ENCODE assay signal across 9 cellular contexts in genomic region chr16:50209548-50210265, GRCh38. TPM values are rescaled to one million over a fixed set of nuclear protein-coding genes. Genes with fewer than 3 reads are reported as not detected.
DNase-seq lines count a peak whose midpoint lies in the region; ATAC-seq, FAIRE-seq and TF ChIP-seq lines count a peak whose summit lies in the region.
"Had no signal": no experiment of that assay in that cellular context is flagged by ENCODE, and none has a peak within 500 bp of the region (broad histone marks: within the 10 kb centered on the region; RNA-seq: fewer than 3 reads in every experiment).

No MANE protein-coding gene starts in this region.

- TF ChIP-seq POLR2A in A549 (IDR thresholded peaks at IDR 0.05; ENCODE audit: low read length) (no peak), GM12892 (IDR thresholded peaks at IDR 0.05; ENCODE audit: low read depth, low read length) (no peak)

- TF ChIP-seq RAD21 in A549 (conservative IDR thresholded peaks at IDR 0.05 in 1 of 2, IDR thresholded peaks at IDR 0.05 in 1 of 2) = no peak

- H3K9ac ChIP-seq in adipocyte (ENCODE audit: low read length) = no peak overlapping the region
- H3K9ac ChIP-seq in muscle layer of colon (ENCODE audit: low read length) = no peak overlapping the region

- H3K4me3 ChIP-seq in A549 = no peak overlapping the region
- H3K4me3 ChIP-seq in HL-60 (replicated peaks; ENCODE audit: insufficient read depth, low read length) = no peak overlapping the region
- no peak overlapping the region for H3K4me3 ChIP-seq in adipocyte (ENCODE audit: low read length)
- peak overlapping the region in 1 of 2 donors; percentile 9 for H3K4me3 ChIP-seq in muscle layer of colon (ENCODE audit: low read depth in 1 of 2, low read length in 2 of 2)

- POLR2A ChIA-PET in A549 (lab: Yijun Ruan, JAX) = interaction anchor here (1.1 to 2.2 kb wide), 4 partner anchors 36 to 185 kb away, joined by 4 to 8 read pairs (median 6); partner anchors contain the start of genes CNEP1R1, HEATR3 and TENT4B

- 81% methylated on average over 7 of the region's 7 CpGs for WGBS in A549 (ENCODE audit: missing lambda C conversion rate)

- H3K27ac ChIP-seq in A549 (peak overlapping the region in 1 of 2 experiments; percentile 19; a peak in 3 of 6 replicates), HL-60 (replicated peaks) (no peak overlapping the region), muscle layer of colon (ENCODE audit: low read depth, low read length) (peak overlapping the region; percentile 63)

- H3K4me2 ChIP-seq in A549 = peak overlapping the region; percentile 8; the same call in 2 of the 3 replicates

- H3K27me3 ChIP-seq in HL-60 (ENCODE audit: insufficient read depth, poor library complexity, severe bottlenecking) = no peaks in the 10 kb centered on the region
- no peaks in the 10 kb centered on the region for H3K27me3 ChIP-seq in adipocyte (replicated peaks; ENCODE audit: control insufficient read depth, insufficient read depth, low read length)
- H3K27me3 ChIP-seq in muscle layer of colon (ENCODE audit: control insufficient read depth in 1 of 2, insufficient read depth in 2 of 2, low read length in 2 of 2) = no peaks in the 10 kb centered on the region

- FAIRE-seq in A549 (lab: Jason Lieb, UNC) (no peak), GM12892 (lab: Jason Lieb, UNC) (no peak)
- FAIRE-seq: H1 had no signal

- H3K36me3 ChIP-seq in adipocyte (ENCODE audit: control insufficient read depth, insufficient read depth, low read length, severe bottlenecking) = peaks cover 19% of the 10 kb centered on the region
- H3K36me3 ChIP-seq in muscle layer of colon (ENCODE audit: insufficient read depth, low read length) = peaks cover 12% of the 10 kb centered on the region

- CTCF ChIA-PET in A549 (lab: Yijun Ruan, JAX) = interaction anchor here (0.6 to 5.9 kb wide), 40 partner anchors 9 to 456 kb away, joined by 3 to 43 read pairs (median 5); partner anchors contain the start of genes CNEP1R1, HEATR3 and TENT4B

- no peak for TF ChIP-seq EP300 in A549 (IDR thresholded peaks at IDR 0.05)

- TF ChIP-seq CTCF in A549 (IDR thresholded peaks at IDR 0.05) (no peak), HL-60 (IDR thresholded peaks at IDR 0.05; ENCODE audit: insufficient read depth, low read length) (no peak)

- no peaks in the 10 kb centered on the region for H3K9me3 ChIP-seq in A549
- H3K9me3 ChIP-seq in adipocyte (ENCODE audit: control insufficient read depth, low read length) = no peaks in the 10 kb centered on the region
- no peaks in the 10 kb centered on the region for H3K9me3 ChIP-seq in muscle layer of colon (ENCODE audit: low read length)

- H3K4me1 ChIP-seq in A549 (peaks cover 51% of the 10 kb centered on the region), adipocyte (ENCODE audit: control insufficient read depth, insufficient read depth, low read length) (peaks cover 38% of the 10 kb centered on the region), muscle layer of colon (ENCODE audit: insufficient read depth, low read length) (peaks cover 58% of the 10 kb centered on the region)

- DNase-seq in A549 (ENCODE audit: low read depth in 1 of 2, low spot score in 1 of 2) = no peak
- DNase-seq in HL-60 (ENCODE audit: low read depth in 1 of 2, low spot score in 1 of 2) = peak; percentile 16 to 39
- DNase-seq in adipocyte (ENCODE audit: low read depth) = peak; percentile 17
- no peak for DNase-seq in SK-N-DZ (ENCODE audit: low spot score)
- DNase-seq in GM12892 (ENCODE audit: insufficient read length) = no peak

- ATAC-seq in A549 = peak; percentile 8 to 25; a peak in 4 of 6 replicates
- no peak for ATAC-seq in HG02884 (IDR thresholded peaks at IDR 0.05; ENCODE audit: unreplicated experiment)
- no peak for ATAC-seq in GM21381 (IDR thresholded peaks at IDR 0.05; ENCODE audit: unreplicated experiment)

TF ChIP-seq in A549, 52 proteins besides CTCF, POLR2A, EP300 and RAD21:
- TF ChIP-seq BHLHE40 (IDR thresholded peaks at IDR 0.05; ENCODE audit: low read depth, low read length) (no peak), ZC3H11A (IDR thresholded peaks at IDR 0.05) (no peak), TP53 (CRISPR knock-in tag; IDR thresholded peaks at IDR 0.05) (no peak), HOXA7 (CRISPR knock-in tag; IDR thresholded peaks at IDR 0.05) (no peak), GATA3 (IDR thresholded peaks at IDR 0.05; ENCODE audit: borderline replicate concordance) (no peak), RFX5 (IDR thresholded peaks at IDR 0.05) (no peak)

RNA-seq across cellular contexts. Expression of gene TENT4B, which starts 56.6 kb away (rescaled TPM):
- polyA plus RNA-seq in A549 (2011; rRNA removed) (14.5 and 19.4 TPM in 2 replicates), A549 (2017; fragmentation: RNase III; extraction: RNeasy Plus Mini Kit Qiagen cat#74134 plus additional on column Dnase treatment) (12.2 to 12.5 TPM (median 12.2 TPM) in 3 replicates)
- 5.2 and 6.5 TPM in 2 replicates for polyA plus RNA-seq in A549 (2012; cell fraction: cytosol; rRNA removed)
- 4.1 and 4.4 TPM in 2 replicates for polyA plus RNA-seq in A549 (2012; cell fraction: nucleus; rRNA removed)
- polyA minus RNA-seq in A549 (2011; rRNA and poly(A)+ RNA removed) = 14.9 and 17.4 TPM in 2 replicates
- 8.1 and 8.7 TPM in 2 replicates for polyA plus RNA-seq in SK-N-DZ (2014; cell fraction: cytosol; rRNA removed)
- polyA plus RNA-seq in SK-N-DZ (2014; cell fraction: nucleus; rRNA removed) = 6.9 and 8.7 TPM in 2 replicates
- 11.1 TPM for polyA plus RNA-seq in GM12892 (2012; ENCODE audit: missing spikeins)

RNA-seq across cellular contexts. Expression of gene ADCY7, which starts 56.6 kb away (rescaled TPM):
- polyA plus RNA-seq in A549 (2011; rRNA removed) (10.5 and 15.8 TPM in 2 replicates), A549 (2017; fragmentation: RNase III; extraction: RNeasy Plus Mini Kit Qiagen cat#74134 plus additional on column Dnase treatment) (14.9 to 19.5 TPM (median 18.7 TPM) in 3 replicates)
- polyA plus RNA-seq in A549 (2012; cell fraction: cytosol; rRNA removed) = 16.6 and 25.2 TPM in 2 replicates
- 54.2 and 75.4 TPM in 2 replicates for polyA plus RNA-seq in A549 (2012; cell fraction: nucleus; rRNA removed)
- polyA minus RNA-seq in A549 (2011; rRNA and poly(A)+ RNA removed) = 40.8 and 47.1 TPM in 2 replicates
- polyA plus RNA-seq in SK-N-DZ (2014; cell fraction: cytosol; rRNA removed) = 17.1 and 38.6 TPM in 2 replicates
- 68.1 and 81.4 TPM in 2 replicates for polyA plus RNA-seq in SK-N-DZ (2014; cell fraction: nucleus; rRNA removed)
- 21.9 TPM for polyA plus RNA-seq in GM12892 (2012; ENCODE audit: missing spikeins)

Comparison
In these comparisons a context has a peak if more than half of its experiments do, and no peak if none do; other contexts are left out.
1. ATAC-seq: peak in A549 (2 of 2); none in HG02884 (single experiment) and GM21381 (single experiment).
2. DNase-seq: peak in HL-60 (2 of 2) and adipocyte (single experiment); none in A549 (0 of 2), SK-N-DZ (single experiment) and GM12892 (single experiment).